In genomic region chr5:180291943-180292831, GRCh38 we compare ENCODE assay signal across 8 cellular contexts. TPM values are rescaled to one million over a fixed set of nuclear protein-coding genes. Genes with fewer than 3 reads are reported as not detected.
A peak's percentile ranks its signal among the peaks of the same experiment; 100 is the strongest.
DNase-seq lines count a peak whose midpoint lies in the region; ATAC-seq and TF ChIP-seq lines count a peak whose summit lies in the region.

MAPK9 (minus strand) TSS chr5:180292083; CDS start chr5:180280561, 11,522 bp downstream.

- peak within 1 kb of the TSS; percentile 94 for H3K4me3 Mint-ChIP-seq in activated naive CD8-positive, alpha-beta T cell treated with anti-CD3 and anti-CD28 coated beads, Interleukin-2, amount 10 ng/mL, durations not matched to agents 7 days and 5 days

- TF ChIP-seq CTCF in tibial artery (IDR thresholded peaks at IDR 0.05), result no peak

- peak within 1 kb of the TSS; percentile 70 for H3K18ac ChIP-seq in trophoblast cell (ENCODE audit: low read length)

- H2BK12ac ChIP-seq in trophoblast cell (ENCODE audit: low read length), result peak within 1 kb of the TSS; percentile 74

- H3K9me3 ChIP-seq in MG63, result no peaks in the 10 kb centered on the region
- no peaks in the 10 kb centered on the region for H3K9me3 ChIP-seq in trophoblast cell (ENCODE audit: insufficient read depth, low read depth, low read length)
- H3K9me3 ChIP-seq in tibial artery, result no peaks in the 10 kb centered on the region

- H3K27me3 Mint-ChIP-seq in activated naive CD8-positive, alpha-beta T cell treated with anti-CD3 and anti-CD28 coated beads, Interleukin-2, amount 10 ng/mL, durations not matched to agents 7 days and 5 days, result no peaks in the 10 kb centered on the region

- no peaks in the 10 kb centered on the region for H3K27me3 ChIP-seq in H7 (ENCODE audit: control insufficient read depth, insufficient read depth, low read length)
- H3K27me3 ChIP-seq in MG63, result no peaks in the 10 kb centered on the region
- no peaks in the 10 kb centered on the region for H3K27me3 ChIP-seq in trophoblast cell (ENCODE audit: insufficient read depth, low read length)
- H3K27me3 ChIP-seq in tibial artery, result no peaks in the 10 kb centered on the region

- peak within 1 kb of the TSS; percentile 97 for H3K14ac ChIP-seq in trophoblast cell (ENCODE audit: low read length)

- ATAC-seq in activated naive CD8-positive, alpha-beta T cell treated with anti-CD3 and anti-CD28 coated beads, Interleukin-2, amount 10 ng/mL, durations not matched to agents 7 days and 5 days (ENCODE audit: low read depth), result peak; percentile 79
- ATAC-seq in Right ventricle myocardium superior (ENCODE audit: poor library complexity), result peak; percentile 94

- peak within 1 kb of the TSS; percentile 97 for H3K4me2 ChIP-seq in trophoblast cell (ENCODE audit: low read length)

- H3K27ac ChIP-seq in trophoblast cell (ENCODE audit: low read depth, low read length), result peak within 1 kb of the TSS; percentile 73
- peak within 1 kb of the TSS; percentile 79 to 80 for H3K27ac ChIP-seq in tibial artery

- peak within 1 kb of the TSS; percentile 86 for H3K9ac ChIP-seq in trophoblast cell (ENCODE audit: low read length)

- peak within 1 kb of the TSS; percentile 80 for H4K91ac ChIP-seq in trophoblast cell (ENCODE audit: low read depth, low read length)

- peak within 1 kb of the TSS; percentile 100 for H2AFZ ChIP-seq in trophoblast cell (ENCODE audit: insufficient read depth, low read length, poor library complexity)

- intact Hi-C loops in Right ventricle myocardium superior (cut with DNase I), result loop anchor here (5.0 kb wide), 1 partner anchor 180 kb away; no protein-coding TSS in a partner anchor
- intact Hi-C loops in tibial artery (cut with DNase I; ENCODE audit: low total_unique reads), result loop anchor here (2.0 to 5.0 kb wide), 4 partner anchors 35 to 475 kb away; partner anchors contain the start of gene GFPT2

- peaks cover 36% of the 10 kb centered on the region for H3K4me1 Mint-ChIP-seq in activated naive CD8-positive, alpha-beta T cell treated with anti-CD3 and anti-CD28 coated beads, Interleukin-2, amount 10 ng/mL, durations not matched to agents 7 days and 5 days

- peaks cover 11% of the 10 kb centered on the region for H3K79me2 ChIP-seq in trophoblast cell (ENCODE audit: control insufficient read depth, insufficient read depth, low read length, poor library complexity)

- H3K23ac ChIP-seq in trophoblast cell (ENCODE audit: low read length), result no peak within 1 kb of the TSS

- WGBS in trophoblast cell (ENCODE audit: extremely low coverage, insufficient coverage, insufficient read length), result no CpG with 5 or more reads among the region's 122 CpGs

- H2AK5ac ChIP-seq in trophoblast cell (ENCODE audit: low read length), result no peak within 1 kb of the TSS

- peaks cover 1% of the 10 kb centered on the region for H3K36me3 ChIP-seq in H7 (replicated peaks; ENCODE audit: control insufficient read depth, insufficient read depth, low read length)
- peaks cover 31% of the 10 kb centered on the region for H3K36me3 ChIP-seq in MG63
- H3K36me3 ChIP-seq in trophoblast cell (ENCODE audit: control insufficient read depth in 1 of 2, insufficient read depth in 2 of 2, low read length in 2 of 2), result no peaks in the 10 kb centered on the region
- no peaks in the 10 kb centered on the region for H3K36me3 ChIP-seq in tibial artery

- peak within 1 kb of the TSS; percentile 98 for H3K27ac Mint-ChIP-seq in activated naive CD8-positive, alpha-beta T cell treated with anti-CD3 and anti-CD28 coated beads, Interleukin-2, amount 10 ng/mL, durations not matched to agents 7 days and 5 days

- H3K36me3 Mint-ChIP-seq in activated naive CD8-positive, alpha-beta T cell treated with anti-CD3 and anti-CD28 coated beads, Interleukin-2, amount 10 ng/mL, durations not matched to agents 7 days and 5 days, result peaks cover 15% of the 10 kb centered on the region

- H3K4ac ChIP-seq in trophoblast cell (ENCODE audit: low read depth, low read length), result peak within 1 kb of the TSS; percentile 60

- peak within 1 kb of the TSS; percentile 96 for H4K8ac ChIP-seq in trophoblast cell (ENCODE audit: low read depth, low read length)

- H2BK120ac ChIP-seq in trophoblast cell (ENCODE audit: insufficient read depth, low read length, poor library complexity), result peak within 1 kb of the TSS; percentile 69

- peak within 1 kb of the TSS; percentile 92 for H4K12ac ChIP-seq in trophoblast cell (ENCODE audit: low read depth, low read length)

- POLR2A ChIA-PET in activated naive CD8-positive, alpha-beta T cell treated with anti-CD3 and anti-CD28 coated beads, Interleukin-2, amount 10 ng/mL, durations not matched to agents 7 days and 5 days (lab: Charles Lee), result interaction anchor here (1.6 kb wide), 1 partner anchor 24 kb away, joined by 10 read pairs; no protein-coding TSS in a partner anchor

- peak within 1 kb of the TSS; percentile 95 for H3K4me3 ChIP-seq in GM08714 (ENCODE audit: low read length)
- H3K4me3 ChIP-seq in H7 (ENCODE audit: insufficient read depth, low read depth, low read length), result peak within 1 kb of the TSS; percentile 88
- H3K4me3 ChIP-seq in MG63, result peak within 1 kb of the TSS; percentile 96
- H3K4me3 ChIP-seq in trophoblast cell (ENCODE audit: low read depth, low read length), result peak within 1 kb of the TSS; percentile 99
- H3K4me3 ChIP-seq in tibial artery, result peak within 1 kb of the TSS; percentile 70 to 76

- H3K4me1 ChIP-seq in trophoblast cell (ENCODE audit: control insufficient read depth in 1 of 2, insufficient read depth in 2 of 2, low read length in 2 of 2) (peaks cover 6 to 23% of the 10 kb centered on the region in 2 experiments), tibial artery (peaks cover 0 to 37% (median 21%) of the 10 kb centered on the region in 4 donors)

- peak; percentile 99 for DNase-seq in H7
- peak; percentile 91 for DNase-seq in MG63
- DNase-seq in SW 1271 (lab: John Stamatoyannopoulos, UW), result peak; percentile 53 to 74
- DNase-seq in activated naive CD8-positive, alpha-beta T cell treated with anti-CD3 and anti-CD28 coated beads, Interleukin-2, amount 10 ng/mL, durations not matched to agents 7 days and 5 days, result peak; percentile 91
- DNase-seq in Right ventricle myocardium superior, result peak; percentile 91
- peak; percentile 71 to 91 for DNase-seq in trophoblast cell
- peak; percentile 74 to 89 for DNase-seq in tibial artery

- H3K9me3 Mint-ChIP-seq in activated naive CD8-positive, alpha-beta T cell treated with anti-CD3 and anti-CD28 coated beads, Interleukin-2, amount 10 ng/mL, durations not matched to agents 7 days and 5 days, result no peaks in the 10 kb centered on the region

- H2BK5ac ChIP-seq in trophoblast cell (ENCODE audit: low read depth, low read length, poor library complexity), result peak within 1 kb of the TSS; percentile 93

- H3K79me1 ChIP-seq in trophoblast cell (ENCODE audit: low read length), result peaks cover 9% of the 10 kb centered on the region

RNA-seq across cellular contexts. Expression of gene MAPK9, which starts in this region (rescaled TPM):
- total RNA-seq in H7 (2014; rRNA removed; shearing (Covaris generic)), result 28.5 and 43.8 TPM in 2 replicates
- total RNA-seq in MG63 (2014; rRNA removed; shearing (Covaris generic); ENCODE audit: low replicate concordance), result 97.3 and 98.2 TPM in 2 replicates
- total RNA-seq in activated naive CD8-positive, alpha-beta T cell treated with anti-CD3 and anti-CD28 coated beads, Interleukin-2, amount 10 ng/mL, durations not matched to agents 7 days and 5 days, result 10 to 100 TPM; 45.0 to 46.0 TPM
- 42.4 TPM for total RNA-seq in Right ventricle myocardium superior
- polyA plus RNA-seq in trophoblast cell (2013), result 35.7 and 36.2 TPM in 2 replicates

Comparison
In these comparisons a context has a peak if more than half of its experiments do, and no peak if none do; other contexts are left out.
1. Peak in every context shown above with its lines: DNase-seq, ATAC-seq, H3K4me3 ChIP-seq and H3K27ac ChIP-seq.